ENCODE assay signal across 1 cellular context in genomic region chr9:97695390-97695789, GRCh38.
TF ChIP-seq lines count a peak whose summit lies in the region.

No MANE protein-coding gene starts in this region.

TF ChIP-seq in GM12878, 131 proteins besides CTCF, POLR2A, EP300 and RAD21:
- TF ChIP-seq CREM (IDR thresholded peaks at IDR 0.05; ENCODE audit: low read depth): no peak
- TF ChIP-seq SMC3 (IDR thresholded peaks at IDR 0.05; ENCODE audit: borderline replicate concordance, low read length): no peak
- TF ChIP-seq PBX3 (IDR thresholded peaks at IDR 0.05; ENCODE audit: insufficient replicate concordance, low read depth, low read length): no peak
- TF ChIP-seq NR2C2 (IDR thresholded peaks at IDR 0.05; ENCODE audit: borderline replicate concordance, control insufficient read depth, insufficient read length, low read depth): no peak
- TF ChIP-seq ZNF24 (IDR thresholded peaks at IDR 0.05): no peak
- no peak for TF ChIP-seq PKNOX1 (IDR thresholded peaks at IDR 0.05)
- TF ChIP-seq SUZ12 (IDR thresholded peaks at IDR 0.05; ENCODE audit: unreplicated experiment): no peak
- no peak for TF ChIP-seq PAX8 (IDR thresholded peaks at IDR 0.05)
- no peak for TF ChIP-seq BCL3 (IDR thresholded peaks at IDR 0.05; ENCODE audit: borderline replicate concordance, insufficient read depth, low read depth, low read length, poor library complexity, severe bottlenecking)
- TF ChIP-seq ZNF384 (IDR thresholded peaks at IDR 0.05; ENCODE audit: borderline replicate concordance, low read depth, low read length): no peak
- TF ChIP-seq ZNF207 (IDR thresholded peaks at IDR 0.05; ENCODE audit: borderline replicate concordance): no peak
- no peak for TF ChIP-seq KDM1A (IDR thresholded peaks at IDR 0.05; ENCODE audit: borderline replicate concordance)
- TF ChIP-seq EZH2 (IDR thresholded peaks at IDR 0.05; ENCODE audit: borderline replicate concordance, control insufficient read depth, low read depth, low read length): no peak
